Comparison of ENCODE assay signal across 8 cellular contexts in the genomic region with DNA sequence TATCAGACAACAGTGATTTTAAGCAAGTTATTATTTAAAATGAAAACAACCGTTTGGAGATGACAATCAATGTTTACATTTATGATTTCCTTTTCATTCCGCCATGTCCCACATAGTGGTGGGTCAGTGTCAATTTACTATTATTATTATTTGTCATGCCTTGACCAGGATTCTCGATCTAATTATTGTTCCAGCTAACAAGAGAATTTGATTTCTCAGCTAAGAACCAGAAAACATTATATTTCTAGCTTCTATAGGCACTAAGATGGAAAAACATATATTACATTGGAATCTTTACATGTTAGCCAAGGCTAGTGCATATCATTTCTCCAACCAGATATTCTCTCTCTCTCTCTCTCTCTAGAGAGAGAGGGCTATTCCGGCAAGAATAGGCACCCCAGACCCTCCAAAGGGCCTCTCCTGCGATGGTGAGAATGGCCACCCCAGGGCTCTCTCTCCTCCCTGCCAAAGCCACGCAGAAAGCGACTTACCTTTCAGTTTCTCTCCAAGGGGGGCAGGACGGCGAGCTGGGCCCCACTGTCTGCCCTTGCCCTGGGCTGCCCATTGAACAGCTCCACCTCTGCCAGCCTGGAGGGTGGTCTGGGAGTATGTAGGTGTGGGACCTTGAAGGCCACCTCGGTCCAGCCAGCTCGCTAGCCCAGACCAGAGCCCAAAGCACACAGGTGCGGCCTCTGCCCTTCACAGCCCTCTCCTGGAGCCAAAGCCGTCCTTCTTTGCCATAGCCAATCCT. TPM values are rescaled to one million over a fixed set of nuclear protein-coding genes. Genes with fewer than 3 reads are reported as not detected.
DNase-seq lines count a peak whose midpoint lies in the region; ATAC-seq and TF ChIP-seq lines count a peak whose summit lies in the region.

No MANE protein-coding gene starts in this region.

- peaks cover 32% of the 10 kb centered on the region for H3K4me1 ChIP-seq in CD8-positive, alpha-beta memory T cell (ENCODE audit: insufficient read depth, low read length)
- H3K4me1 ChIP-seq in HUES64 (ENCODE audit: insufficient read depth, low read length) (no peaks in the 10 kb centered on the region), mammary epithelial cell (ENCODE audit: insufficient read depth, low read length) (peaks cover 70% of the 10 kb centered on the region)

- H3K27ac ChIP-seq in CD8-positive, alpha-beta memory T cell (ENCODE audit: low read depth, low read length): no peak overlapping the region
- H3K27ac ChIP-seq in HUES64 (ENCODE audit: low read depth, low read length): no peak overlapping the region
- H3K27ac ChIP-seq in mammary epithelial cell (ENCODE audit: insufficient read depth, low read depth, low read length): peak overlapping the region; percentile 46

- H3K4me2 ChIP-seq in mammary epithelial cell (ENCODE audit: insufficient read depth, low read depth, low read length): peak overlapping the region; percentile 97

- H3K4me1 Mint-ChIP-seq in CD8-positive, alpha-beta memory T cell: peaks cover 29 to 50% (median 36%) of the 10 kb centered on the region in 3 donors

- peaks cover 0 to 2% (median 0%) of the 10 kb centered on the region in 3 donors for H3K36me3 Mint-ChIP-seq in CD8-positive, alpha-beta memory T cell

- H3K9me3 Mint-ChIP-seq in CD8-positive, alpha-beta memory T cell: peaks cover 0 to 7% (median 0%) of the 10 kb centered on the region in 5 donors

- POLR2A ChIA-PET in CD8-positive, alpha-beta memory T cell (lab: Charles Lee): interaction anchor here (1.0 kb wide), 1 partner anchor 11 kb away, joined by 3 read pairs; no protein-coding TSS in a partner anchor

- in situ Hi-C loops in mammary epithelial cell (cut with MboI; ENCODE audit: low sequenced_read_pairs in 2 of 2): loop anchor here (10.0 to 25.0 kb wide), 3 partner anchors 785 to 1263 kb away; no protein-coding TSS in a partner anchor

- H3K79me2 ChIP-seq in mammary epithelial cell (ENCODE audit: insufficient read depth, low read length): peaks cover 39% of the 10 kb centered on the region

- no TSS peak for BruUV-seq in mammary epithelial cell (replicated peaks; lab: Mats Ljungman, UMichigan)

- no peak for DNase-seq in CD8-positive, alpha-beta memory T cell
- DNase-seq in mammary epithelial cell (no peak), omental fat pad (ENCODE audit: low spot score) (peak; percentile 20), middle frontal gyrus (ENCODE audit: extremely low spot score, low spot score) (no peak), T1000 (lab: John Stamatoyannopoulos, UW) (no peak)

- TF ChIP-seq CTCF in mammary epithelial cell (conservative IDR thresholded peaks at IDR 0.05 in 1 of 2, IDR thresholded peaks at IDR 0.05 in 1 of 2; ENCODE audit: extremely low read depth in 1 of 2, insufficient read depth in 1 of 2, low read depth in 1 of 2, low read length in 2 of 2) (no peak), omental fat pad (IDR thresholded peaks at IDR 0.05) (no peak)

- H3K9me3 ChIP-seq in CD8-positive, alpha-beta memory T cell (ENCODE audit: low read length): no peaks in the 10 kb centered on the region
- H3K9me3 ChIP-seq in HUES64 (ENCODE audit: insufficient read depth, low read depth, low read length) (no peaks in the 10 kb centered on the region), mammary epithelial cell (replicated peaks; ENCODE audit: insufficient read depth, low read length) (no peaks in the 10 kb centered on the region)

- dilution Hi-C loops in mammary epithelial cell (cut with HindIII; ENCODE audit: low sequenced_read_pairs): no loop called here

- WGBS in HUES64: 39% methylated on average over 11 of the region's 13 CpGs
- WGBS in mammary epithelial cell (ENCODE audit: low coverage, missing lambda C conversion rate): 5% methylated on average over 12 of the region's 13 CpGs

- H4K20me1 ChIP-seq in mammary epithelial cell (ENCODE audit: insufficient read depth, low read length): no peaks in the 10 kb centered on the region

- no peaks in the 10 kb centered on the region for H3K36me3 ChIP-seq in CD8-positive, alpha-beta memory T cell (ENCODE audit: insufficient read depth, low read length)
- H3K36me3 ChIP-seq in HUES64 (ENCODE audit: insufficient read depth, low read length) (no peaks in the 10 kb centered on the region), mammary epithelial cell (ENCODE audit: insufficient read depth, low read length) (no peaks in the 10 kb centered on the region)

- peaks cover 79 to 89% of the 10 kb centered on the region in 2 donors for H3K27me3 Mint-ChIP-seq in CD8-positive, alpha-beta memory T cell

- intact Hi-C loops in mammary epithelial cell (cut with micrococcal nuclease): loop anchor here (1.0 to 10.0 kb wide), 2 partner anchors 11 to 1755 kb away; no protein-coding TSS in a partner anchor

- peaks cover 83% of the 10 kb centered on the region for H3K27me3 ChIP-seq in CD8-positive, alpha-beta memory T cell (ENCODE audit: insufficient read depth, low read length, poor library complexity, severe bottlenecking)
- H3K27me3 ChIP-seq in HUES64 (ENCODE audit: insufficient read depth, low read length) (peaks cover 100% of the 10 kb centered on the region), mammary epithelial cell (ENCODE audit: insufficient read depth, low read length) (no peaks in the 10 kb centered on the region)

- CTCF ChIA-PET in CD8-positive, alpha-beta memory T cell (lab: Charles Lee): interaction anchor here (0.7 to 6.9 kb wide), 25 partner anchors 8 to 1291 kb away, joined by 3 to 71 read pairs (median 4); partner anchors contain the start of genes HOXA4 and HOXA9
- CTCF ChIA-PET in mammary epithelial cell (lab: Charles Lee; ENCODE audit: low non-redundant PET): no interaction called here

- no peak overlapping the region for H3K9ac ChIP-seq in HUES64 (ENCODE audit: low read depth, low read length)
- H3K9ac ChIP-seq in mammary epithelial cell (ENCODE audit: insufficient read depth, low read length): peak overlapping the region; percentile 53

- peak overlapping the region; percentile 66 for H3K4me3 ChIP-seq in CD8-positive, alpha-beta memory T cell (ENCODE audit: low read length)
- H3K4me3 ChIP-seq in HUES64 (ENCODE audit: low read length) (peak overlapping the region; percentile 34; the same call in 1 of the 2 replicates), mammary epithelial cell (replicated peaks in 1 of 3; ENCODE audit: insufficient read depth in 1 of 3, low read depth in 2 of 3, low read length in 3 of 3) (peak overlapping the region; percentile 53 to 60 (median 58))

- ATAC-seq in omental fat pad (ENCODE audit: low FRiP score): no peak
- ATAC-seq in HG03571 (IDR thresholded peaks at IDR 0.05; ENCODE audit: unreplicated experiment): no peak
- no peak for ATAC-seq in HG02973 (IDR thresholded peaks at IDR 0.05; ENCODE audit: unreplicated experiment)

- H3K4me3 Mint-ChIP-seq in CD8-positive, alpha-beta memory T cell: peak overlapping the region in 4 of 7 donors; percentile 12 to 80 (median 67)

- H2AFZ ChIP-seq in mammary epithelial cell (ENCODE audit: low read depth, low read length): peak overlapping the region; percentile 96

- H3K27ac Mint-ChIP-seq in CD8-positive, alpha-beta memory T cell: peak overlapping the region in 1 of 8 donors; percentile 31

RNA-seq across cellular contexts. Expression of gene HOXA3, which starts 2.4 kb away (rescaled TPM):
- not detected for total RNA-seq in CD8-positive, alpha-beta memory T cell
- polyA plus RNA-seq in CD8-positive, alpha-beta memory T cell: not detected
- 1.7 TPM for polyA plus RNA-seq in HUES64 (2013, experiment 1 of 2)
- polyA plus RNA-seq in HUES64 (2013, experiment 2 of 2): 6.0 TPM
- total RNA-seq in mammary epithelial cell: 1 to 10 TPM; 2.0 to 9.9 TPM
- polyA plus RNA-seq in mammary epithelial cell: 1.4 TPM
- polyA minus RNA-seq in mammary epithelial cell: 0.83 TPM
- 10 to 100 TPM in 1 of 4 donors, 1 to 10 TPM in 3; 1.8 to 11.0 (median 4.3) TPM for total RNA-seq in omental fat pad

RNA-seq across cellular contexts. Expression of gene HOXA6, which starts 2.4 kb away (rescaled TPM):
- not detected for total RNA-seq in CD8-positive, alpha-beta memory T cell
- polyA plus RNA-seq in CD8-positive, alpha-beta memory T cell: not detected
- 0.20 TPM for polyA plus RNA-seq in HUES64 (2013, experiment 1 of 2)
- polyA plus RNA-seq in HUES64 (2013, experiment 2 of 2): 1.0 TPM
- total RNA-seq in mammary epithelial cell (1 to 10 TPM; 3.1 to 4.7 TPM), omental fat pad (10 to 100 TPM in 1 of 4 donors, 1 to 10 TPM in 3; 1.1 to 13.1 (median 6.4) TPM)
- polyA plus RNA-seq in mammary epithelial cell: 0.71 TPM
- polyA minus RNA-seq in mammary epithelial cell: 1.1 TPM

RNA-seq across cellular contexts. Expression of gene HOXA7, which starts 6.5 kb away (rescaled TPM):
- not detected for total RNA-seq in CD8-positive, alpha-beta memory T cell
- not detected for polyA plus RNA-seq in CD8-positive, alpha-beta memory T cell
- polyA plus RNA-seq in HUES64 (2013, experiment 1 of 2): 2.0 TPM
- 7.4 TPM for polyA plus RNA-seq in HUES64 (2013, experiment 2 of 2)
- total RNA-seq in mammary epithelial cell (1 to 10 TPM; 2.3 to 8.0 TPM), omental fat pad (1 to 10 TPM; 4.6 to 6.1 (median 5.3) TPM)
- 3.9 TPM for polyA plus RNA-seq in mammary epithelial cell
- 3.7 TPM for polyA minus RNA-seq in mammary epithelial cell

RNA-seq across cellular contexts. Expression of gene HOXA5, which starts 6.5 kb away (rescaled TPM):
- not detected for total RNA-seq in CD8-positive, alpha-beta memory T cell
- polyA plus RNA-seq in CD8-positive, alpha-beta memory T cell: not detected
- 0.50 TPM for polyA plus RNA-seq in HUES64 (2013, experiment 1 of 2)
- polyA plus RNA-seq in HUES64 (2013, experiment 2 of 2): 0.89 TPM
- 10 to 100 TPM in 1 of 2 donors, 1 to 10 TPM in 1; 9.1 to 11.0 TPM for total RNA-seq in mammary epithelial cell
- polyA plus RNA-seq in mammary epithelial cell: 8.6 TPM
- 4.3 TPM for polyA minus RNA-seq in mammary epithelial cell
- total RNA-seq in omental fat pad: 10 to 100 TPM; 10.4 to 39.4 (median 26.5) TPM

RNA-seq across cellular contexts. Expression of gene HOXA9, which starts 15.3 kb away (rescaled TPM):
- total RNA-seq in CD8-positive, alpha-beta memory T cell: not detected
- polyA plus RNA-seq in CD8-positive, alpha-beta memory T cell: not detected
- polyA plus RNA-seq in HUES64 (2013, experiment 1 of 2): 2.2 TPM
- polyA plus RNA-seq in HUES64 (2013, experiment 2 of 2): 2.6 TPM
- total RNA-seq in mammary epithelial cell (10 to 100 TPM in 1 of 2 donors, 1 to 10 TPM in 1; 7.8 to 25.1 TPM), omental fat pad (1 to 10 TPM in 2 of 4 donors, under 1 TPM in 1, not detected in 1; 0.19 to 2.4 (median 1.0) TPM)
- polyA plus RNA-seq in mammary epithelial cell: 0.03 TPM
- polyA minus RNA-seq in mammary epithelial cell: not detected
